In genomic region chr1:153573351-153573750, GRCh38 we compare ENCODE assay signal across 1 cellular context.
TF ChIP-seq lines count a peak whose summit lies in the region.

No MANE protein-coding gene starts in this region.

TF ChIP-seq in HepG2, 621 proteins besides CTCF, POLR2A, EP300 and RAD21:
- TF ChIP-seq KAT7 (CRISPR knock-in tag; IDR thresholded peaks at IDR 0.05; ENCODE audit: borderline replicate concordance) (no peak), ZNF784 (CRISPR knock-in tag; IDR thresholded peaks at IDR 0.05; ENCODE audit: borderline replicate concordance) (no peak), ZBTB34 (CRISPR knock-in tag; IDR thresholded peaks at IDR 0.05) (no peak), ZNF552 (CRISPR knock-in tag; IDR thresholded peaks at IDR 0.05; ENCODE audit: borderline replicate concordance) (no peak), NR2C2 (CRISPR knock-in tag; IDR thresholded peaks at IDR 0.05; ENCODE audit: borderline replicate concordance) (no peak), PRDM4 (CRISPR knock-in tag; IDR thresholded peaks at IDR 0.05; ENCODE audit: borderline replicate concordance) (no peak), ZNF275 (CRISPR knock-in tag; IDR thresholded peaks at IDR 0.05; ENCODE audit: borderline replicate concordance) (no peak), ZNF367 (CRISPR knock-in tag; IDR thresholded peaks at IDR 0.05; ENCODE audit: borderline replicate concordance) (no peak), TFDP2 (CRISPR knock-in tag; IDR thresholded peaks at IDR 0.05) (no peak), PCBP1 (IDR thresholded peaks at IDR 0.05; ENCODE audit: borderline replicate concordance, low read depth, low read length) (no peak), TCF7 (IDR thresholded peaks at IDR 0.05; ENCODE audit: low read depth) (no peak)
